In genomic region chr17:43360739-43361498, GRCh38 we compare ENCODE assay signal across 8 cellular contexts. TPM values are rescaled to one million over a fixed set of nuclear protein-coding genes. Genes with fewer than 3 reads are reported as not detected.
DNase-seq lines count a peak whose midpoint lies in the region; ATAC-seq and TF ChIP-seq lines count a peak whose summit lies in the region.

No MANE protein-coding gene starts in this region.

- peak overlapping the region; percentile 100 for H3K27ac Mint-ChIP-seq in T-cell

- WGBS in prostate gland, result under 1% methylated on average over 56 of the region's 56 CpGs
- WGBS in urinary bladder, result under 1% methylated on average over 56 of the region's 56 CpGs

- H3K9me3 ChIP-seq in right atrium auricular region (no peaks in the 10 kb centered on the region), prostate gland (no peaks in the 10 kb centered on the region)

- no peaks in the 10 kb centered on the region for H3K36me3 ChIP-seq in right atrium auricular region
- H3K36me3 ChIP-seq in prostate gland, result no peaks in the 10 kb centered on the region
- H3K36me3 ChIP-seq in urinary bladder (ENCODE audit: insufficient read depth), result no peaks in the 10 kb centered on the region

- ATAC-seq in HG02623 (IDR thresholded peaks at IDR 0.05; ENCODE audit: unreplicated experiment) (peak; percentile 59), T-cell (replicated peaks in 1 of 4) (peak; percentile 69 to 86 (median 83))

- CTCF ChIA-PET in T-cell (lab: Charles Lee), result interaction anchor here in 1 of 2 donors (0.5 to 2.3 kb wide), 11 partner anchors 8 to 1788 kb away, joined by 3 to 19 read pairs (median 4); partner anchors contain the start of genes ARL4D, DHX8 and RPL27

- peak overlapping the region; percentile 80 to 94 (median 92) for H3K4me3 Mint-ChIP-seq in T-cell

- intact Hi-C loops in prostate gland (cut with DNase I), result loop anchor here (2.0 kb wide), 1 partner anchor 190 kb away; the partner anchor contains the start of gene NBR1

- peaks cover 20 to 48% (median 43%) of the 10 kb centered on the region in 3 donors for H3K4me1 Mint-ChIP-seq in T-cell

- H3K27me3 Mint-ChIP-seq in T-cell, result peaks cover 4 to 6% of the 10 kb centered on the region in 2 donors

- H3K36me3 Mint-ChIP-seq in T-cell, result peaks cover 3% of the 10 kb centered on the region

- peak overlapping the region; percentile 87 to 91 for H3K27ac ChIP-seq in right atrium auricular region
- peak overlapping the region; percentile 91 to 94 for H3K27ac ChIP-seq in prostate gland
- H3K27ac ChIP-seq in urinary bladder (ENCODE audit: low read depth), result peak overlapping the region; percentile 87

- H3K4me1 ChIP-seq in right atrium auricular region (peaks cover 0 to 15% of the 10 kb centered on the region in 2 donors), prostate gland (replicated peaks) (peaks cover 5% of the 10 kb centered on the region), urinary bladder (ENCODE audit: insufficient read depth) (no peaks in the 10 kb centered on the region)

- peak; percentile 88 for TF ChIP-seq POLR2A in prostate gland (IDR thresholded peaks at IDR 0.05)

- peak; percentile 89 for DNase-seq in GM03348 (ENCODE audit: low spot score)
- peak; percentile 96 to 100 (median 98) for DNase-seq in NCI-H1417 (lab: John Stamatoyannopoulos, UW)
- peak; percentile 80 to 99 (median 93) for DNase-seq in T-cell
- DNase-seq in amniotic stem cell (lab: John Stamatoyannopoulos, UW), result peak; percentile 88
- DNase-seq in right atrium auricular region (ENCODE audit: low spot score), result peak; percentile 97
- DNase-seq in prostate gland (ENCODE audit: low spot score), result peak; percentile 90

- peak overlapping the region; percentile 55 to 56 for H3K4me3 ChIP-seq in right atrium auricular region
- H3K4me3 ChIP-seq in prostate gland, result peak overlapping the region; percentile 38 to 43
- peak overlapping the region; percentile 40 for H3K4me3 ChIP-seq in urinary bladder (ENCODE audit: low read depth, low read length)

- POLR2A ChIA-PET in T-cell (lab: Charles Lee), result interaction anchor here (0.6 to 3.3 kb wide), 37 partner anchors 8 to 1688 kb away, joined by 3 to 59 read pairs (median 4); partner anchors contain the start of genes DHX8 (in 2 of the 2), ARL4D (in 1 of the 2), RETREG3 (in 1 of the 2) and RPL27 (in 1 of the 2)

- TF ChIP-seq CTCF in right atrium auricular region (IDR thresholded peaks at IDR 0.05) (no peak), prostate gland (IDR thresholded peaks at IDR 0.05) (no peak)

- H3K27me3 ChIP-seq in right atrium auricular region, result no peaks in the 10 kb centered on the region
- no peaks in the 10 kb centered on the region for H3K27me3 ChIP-seq in prostate gland (replicated peaks; ENCODE audit: insufficient read depth)

- H3K9me3 Mint-ChIP-seq in T-cell, result no peaks in the 10 kb centered on the region

RNA-seq across cellular contexts. Expression of gene ARL4D, which starts 37.9 kb away (rescaled TPM):
- total RNA-seq in T-cell (1 to 10 TPM; 1.3 to 2.9 (median 2.4) TPM), right atrium auricular region (10 to 100 TPM in 1 of 2 donors, 1 to 10 TPM in 1; 5.5 to 24.1 TPM), prostate gland (10 to 100 TPM in 1 of 2 donors, 1 to 10 TPM in 1; 4.8 to 17.2 TPM), urinary bladder (14.8 TPM)
- 112 TPM for polyA plus RNA-seq in urinary bladder

Comparison
In these comparisons a context has a peak if more than half of its experiments do, and no peak if none do; other contexts are left out.
1. Peak in every context shown above with its lines: DNase-seq, ATAC-seq, H3K4me3 ChIP-seq and H3K27ac ChIP-seq.